In genomic region chr15:69417581-69417980, GRCh38 we compare ENCODE assay signal across 26 cellular contexts. TPM values are rescaled to one million over a fixed set of nuclear protein-coding genes. Genes with fewer than 3 reads are reported as not detected.
DNase-seq lines count a peak whose midpoint lies in the region; ATAC-seq and TF ChIP-seq lines count a peak whose summit lies in the region.
"Had no signal": no experiment of that assay in that cellular context is flagged by ENCODE, and none has a peak within 500 bp of the region (broad histone marks: within the 10 kb centered on the region; RNA-seq: fewer than 3 reads in every experiment).

No MANE protein-coding gene starts in this region.

- H3K27me3 ChIP-seq in ACC112 (ENCODE audit: insufficient read depth, low read length) (no peaks in the 10 kb centered on the region), adipocyte (replicated peaks; ENCODE audit: control insufficient read depth, insufficient read depth, low read length) (no peaks in the 10 kb centered on the region), uterus (no peaks in the 10 kb centered on the region), stomach (no peaks in the 10 kb centered on the region)

- H3K9me3 ChIP-seq in adipocyte (ENCODE audit: control insufficient read depth, low read length) (no peaks in the 10 kb centered on the region), uterus (no peaks in the 10 kb centered on the region), stomach (no peaks in the 10 kb centered on the region)
- H3K9me3 ChIP-seq: A549, thoracic aorta had no signal

- no peak overlapping the region for H3K4me3 Mint-ChIP-seq in mesothelial cell of epicardium
- H3K4me3 Mint-ChIP-seq: activated CD4-positive, alpha-beta memory T cell treated with anti-CD3 and anti-CD28 coated beads for 36 hours; activated naive CD4-positive, alpha-beta T cell treated with anti-CD3 and anti-CD28 coated beads, Interleukin-2, amount 10 ng/mL, durations not matched to agents 7 days and 5 days; B cell; memory B cell; stimulated activated naive CD8-positive, alpha-beta T cell treated with anti-CD3 and anti-CD28 coated beads, Interleukin-15, Interleukin-2, amounts not matched to agents 100 ng/mL and 50 ng/mL, for 24 hours had no signal

- peak overlapping the region; percentile 54 for H3K27ac Mint-ChIP-seq in mesothelial cell of epicardium
- H3K27ac Mint-ChIP-seq: activated CD4-positive, alpha-beta memory T cell treated with anti-CD3 and anti-CD28 coated beads for 36 hours; activated naive CD4-positive, alpha-beta T cell treated with anti-CD3 and anti-CD28 coated beads, Interleukin-2, amount 10 ng/mL, durations not matched to agents 7 days and 5 days; B cell; memory B cell; stimulated activated naive CD8-positive, alpha-beta T cell treated with anti-CD3 and anti-CD28 coated beads, Interleukin-15, Interleukin-2, amounts not matched to agents 100 ng/mL and 50 ng/mL, for 24 hours had no signal

- H3K4me3 ChIP-seq in ACC112 (ENCODE audit: low read depth, low read length) (no peak overlapping the region), adipocyte (ENCODE audit: low read length) (no peak overlapping the region), uterus (no peak overlapping the region), stomach (no peak overlapping the region)
- H3K4me3 ChIP-seq: A549, thoracic aorta had no signal

- H3K9me3 Mint-ChIP-seq in mesothelial cell of epicardium: no peaks in the 10 kb centered on the region
- H3K9me3 Mint-ChIP-seq: activated CD4-positive, alpha-beta memory T cell treated with anti-CD3 and anti-CD28 coated beads for 36 hours; activated naive CD4-positive, alpha-beta T cell treated with anti-CD3 and anti-CD28 coated beads, Interleukin-2, amount 10 ng/mL, durations not matched to agents 7 days and 5 days; CD8-positive, alpha-beta memory T cell; memory B cell; stimulated activated naive CD8-positive, alpha-beta T cell treated with anti-CD3 and anti-CD28 coated beads, Interleukin-15, Interleukin-2, amounts not matched to agents 100 ng/mL and 50 ng/mL, for 24 hours had no signal

- TF ChIP-seq CTCF in mesothelial cell of epicardium (IDR thresholded peaks at IDR 0.05; ENCODE audit: unreplicated experiment) (no peak), uterus (IDR thresholded peaks at IDR 0.05) (no peak), stomach (IDR thresholded peaks at IDR 0.05) (no peak)

- intact Hi-C loops in uterus (cut with DNase I; ENCODE audit: low total_unique reads): no loop called here
- intact Hi-C loops in stomach (cut with DNase I; ENCODE audit: low total_unique reads): no loop called here

- no peak for TF ChIP-seq EP300 in stomach (IDR thresholded peaks at IDR 0.05)

- peaks cover 24% of the 10 kb centered on the region for H3K36me3 Mint-ChIP-seq in mesothelial cell of epicardium
- H3K36me3 Mint-ChIP-seq: CD8-positive, alpha-beta memory T cell; memory B cell had no signal

- H3K4me1 ChIP-seq in ACC112 (ENCODE audit: control insufficient read depth, insufficient read depth, low read length, unreplicated experiment) (peaks cover 30% of the 10 kb centered on the region), adipocyte (ENCODE audit: control insufficient read depth, insufficient read depth, low read length) (peaks cover 11% of the 10 kb centered on the region), uterus (no peaks in the 10 kb centered on the region), stomach (peaks cover 11 to 23% (median 18%) of the 10 kb centered on the region in 4 donors)

- ATAC-seq in HG02571 (IDR thresholded peaks at IDR 0.05; ENCODE audit: unreplicated experiment) (no peak), HG03108 (IDR thresholded peaks at IDR 0.05; ENCODE audit: unreplicated experiment) (no peak)
- ATAC-seq: A549; activated CD4-positive, CD25-positive, alpha-beta regulatory T cell treated with anti-CD3 and anti-CD28 coated beads, Interleukin-2, amount 50 U/mL, for 24 hours; left lobe of liver; right cardiac atrium had no signal

- H2AFZ ChIP-seq in ACC112 (ENCODE audit: low read length, unreplicated experiment): peak overlapping the region; percentile 36

- no peak for TF ChIP-seq POLR2A in uterus (IDR thresholded peaks at IDR 0.05)
- TF ChIP-seq POLR2A in stomach (IDR thresholded peaks at IDR 0.05): no peak

- no peak overlapping the region for H3K27ac ChIP-seq in ACC112 (ENCODE audit: low read depth, low read length)
- peak overlapping the region in 1 of 2 donors; percentile 37 for H3K27ac ChIP-seq in uterus
- no peak overlapping the region for H3K27ac ChIP-seq in stomach
- H3K27ac ChIP-seq: A549, RWPE1, thoracic aorta had no signal

- DNase-seq in EL (peak; percentile 44), adipocyte (ENCODE audit: low read depth) (peak; percentile 25), mesothelial cell of epicardium (ENCODE audit: low spot score in 2 of 2, unreplicated experiment in 2 of 2) (no peak), uterus (no peak), stomach (no peak)
- DNase-seq: activated CD4-positive, alpha-beta memory T cell treated with anti-CD3 and anti-CD28 coated beads for 36 hours; activated naive CD4-positive, alpha-beta T cell treated with anti-CD3 and anti-CD28 coated beads, Interleukin-2, amount 10 ng/mL, durations not matched to agents 7 days and 5 days; anterior cingulate cortex; CD8-positive, alpha-beta memory T cell; DMS 273 treated with DMSO at 0.1 percent for 48 hours; H7; NCI-H1694; NCI-H446; right cardiac atrium; stimulated activated CD8-positive, alpha-beta memory T cell treated with anti-CD3 and anti-CD28 coated beads, Interleukin-4, amount 100 ng/mL, for 48 hours had no signal

- no peaks in the 10 kb centered on the region for H3K27me3 Mint-ChIP-seq in mesothelial cell of epicardium (ENCODE audit: low read depth)

- peaks cover 51% of the 10 kb centered on the region for H3K79me2 ChIP-seq in ACC112 (ENCODE audit: control insufficient read depth, insufficient read depth, low read length, unreplicated experiment)

- H3K9ac ChIP-seq in adipocyte (ENCODE audit: low read length): no peak overlapping the region

- H3K4me1 Mint-ChIP-seq in mesothelial cell of epicardium: peaks cover 30% of the 10 kb centered on the region

- peaks cover 14% of the 10 kb centered on the region for H3K36me3 ChIP-seq in ACC112 (ENCODE audit: insufficient read depth, low read length)
- no peaks in the 10 kb centered on the region for H3K36me3 ChIP-seq in adipocyte (ENCODE audit: control insufficient read depth, insufficient read depth, low read length, severe bottlenecking)
- H3K36me3 ChIP-seq in uterus: no peaks in the 10 kb centered on the region
- peaks cover 0 to 11% (median 2%) of the 10 kb centered on the region in 4 donors for H3K36me3 ChIP-seq in stomach
- H3K36me3 ChIP-seq: thoracic aorta had no signal

RNA-seq across cellular contexts. Expression of gene KIF23, which starts 3.4 kb away (rescaled TPM):
- total RNA-seq in mesothelial cell of epicardium (37.8 to 43.5 TPM (median 38.7 TPM) in 3 replicates), uterus (10 to 100 TPM in 1 of 4 donors, 1 to 10 TPM in 3; 2.6 to 39.3 (median 4.3) TPM), stomach (10 to 100 TPM in 3 of 5 donors, 1 to 10 TPM in 2; 8.0 to 26.3 (median 17.1) TPM)
- 1 to 10 TPM; 2.1 to 5.7 (median 2.4) TPM for polyA plus RNA-seq in stomach

RNA-seq across cellular contexts. Expression of gene RPLP1, which starts 35.0 kb away (rescaled TPM):
- total RNA-seq in mesothelial cell of epicardium: 1,296 to 1,333 TPM (median 1,329 TPM) in 3 replicates
- 1,000 to 10,000 TPM in 3 of 4 donors, 10 to 100 TPM in 1; 61.5 to 2,786 (median 1,440) TPM for total RNA-seq in uterus
- 1,000 to 10,000 TPM in 2 of 5 donors, 100 to 1,000 TPM in 2, 10 to 100 TPM in 1; 99.1 to 1,684 (median 575) TPM for total RNA-seq in stomach
- 1,000 to 10,000 TPM; 1,998 to 2,495 (median 2,423) TPM for polyA plus RNA-seq in stomach

Comparison
In these comparisons a context has a peak if more than half of its experiments do, and no peak if none do; other contexts are left out.
1. DNase-seq: peak in EL (single experiment) and adipocyte (single experiment); none in mesothelial cell of epicardium (0 of 2), uterus (0 of 2) and stomach (single experiment).